ENCODE assay signal across 8 cellular contexts in the genomic region with DNA sequence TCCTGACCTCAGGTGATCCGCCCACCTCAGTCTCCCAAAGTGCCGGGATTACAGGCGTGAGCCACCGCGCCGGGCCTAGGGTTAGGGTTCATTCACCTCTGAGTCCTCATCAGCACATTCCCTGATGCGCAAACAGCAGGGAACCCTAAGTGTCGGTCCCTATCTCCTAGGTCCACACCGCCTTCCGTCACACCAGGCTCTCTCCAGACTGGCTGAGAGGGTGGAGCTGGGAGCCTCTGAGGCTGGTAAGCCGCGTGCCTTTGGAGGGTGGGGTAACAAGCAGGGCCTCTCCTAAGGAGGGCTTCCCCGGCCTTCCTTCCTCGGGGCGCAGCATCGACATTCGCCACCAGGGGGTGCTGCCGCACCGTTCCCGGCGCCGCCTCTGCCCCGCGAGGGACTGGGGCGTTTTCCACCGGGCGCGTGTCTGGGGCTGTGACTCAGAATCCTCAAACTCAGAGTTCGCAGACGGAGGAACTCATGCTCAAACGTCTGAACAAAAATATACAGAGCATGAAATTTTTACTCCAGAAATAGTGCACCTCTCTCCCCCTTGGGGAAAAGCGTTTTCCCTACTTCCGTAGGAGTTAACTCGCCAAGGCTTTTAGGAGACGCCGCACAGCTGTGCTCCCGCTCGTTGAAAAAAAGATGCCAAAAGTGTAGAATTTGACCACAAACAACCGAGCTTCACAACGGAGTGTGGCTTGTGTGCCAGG.
A peak's percentile ranks its signal among the peaks of the same experiment; 100 is the strongest.
DNase-seq lines count a peak whose midpoint lies in the region; ATAC-seq, FAIRE-seq and TF ChIP-seq lines count a peak whose summit lies in the region.

No MANE protein-coding gene starts in this region.

- H3K27me3 ChIP-seq in body of pancreas (no peaks in the 10 kb centered on the region), sigmoid colon (no peaks in the 10 kb centered on the region)

- H3K4me3 ChIP-seq in HEK293 (ENCODE audit: low read depth, low read length) (no peak overlapping the region), body of pancreas (no peak overlapping the region), sigmoid colon (peak overlapping the region in 3 of 4 donors; percentile 27 to 34 (median 28))

- 1 to 6% methylated on average over 18 to 35 of the region's 40 CpGs for WGBS in body of pancreas, 2 donors
- WGBS in sigmoid colon, 2 donors = 4 to 12% methylated on average over 40 of the region's 40 CpGs

- CTCF ChIA-PET in HEK293 (lab: Yijun Ruan, JAX) = interaction anchor here (0.5 to 3.2 kb wide), 33 partner anchors 10 to 1922 kb away, joined by 3 to 20 read pairs (median 4); no protein-coding TSS in a partner anchor

- intact Hi-C loops in body of pancreas (cut with DNase I) (loop anchor here (5.0 to 10.0 kb wide), 2 partner anchors 202 to 280 kb away; a partner anchor contains a TSS), sigmoid colon (cut with DNase I) (loop anchor here (1.0 to 2.0 kb wide), 3 partner anchors 63 to 228 kb away; no protein-coding TSS in a partner anchor)

- no peak for TF ChIP-seq POLR2A in body of pancreas (IDR thresholded peaks at IDR 0.05)
- no peak for TF ChIP-seq POLR2A in sigmoid colon (IDR thresholded peaks at IDR 0.05)

- H3K36me3 ChIP-seq in HEK293 (ENCODE audit: control insufficient read depth in 2 of 2, insufficient read depth in 1 of 2, low read length in 2 of 2) (no peaks in the 10 kb centered on the region), body of pancreas (replicated peaks in 1 of 2; ENCODE audit: insufficient read depth in 1 of 2, low read depth in 2 of 2) (no peaks in the 10 kb centered on the region), sigmoid colon (no peaks in the 10 kb centered on the region)

- ATAC-seq in body of pancreas (peak; percentile 85), GM21737 (IDR thresholded peaks at IDR 0.05; ENCODE audit: unreplicated experiment) (no peak)

- no peaks in the 10 kb centered on the region for H3K9me3 ChIP-seq in HEK293 (ENCODE audit: control insufficient read depth, insufficient read depth, low read depth, low read length)
- no peaks in the 10 kb centered on the region for H3K9me3 ChIP-seq in body of pancreas
- no peaks in the 10 kb centered on the region for H3K9me3 ChIP-seq in sigmoid colon

- DNase-seq in GM10266 (ENCODE audit: extremely low spot score) (peak; percentile 80), NCI-H146 (lab: John Stamatoyannopoulos, UW) (peak; percentile 62), body of pancreas (peak; percentile 80 to 83 (median 81)), iPS DF 4.7 (ENCODE audit: extremely low read depth, low spot score) (peak; percentile 51), sigmoid colon (peak; percentile 95)

- H3K27ac ChIP-seq in HEK293 (ENCODE audit: extremely low read depth, low read depth, low read length) = no peak overlapping the region
- H3K27ac ChIP-seq in body of pancreas = no peak overlapping the region
- peak overlapping the region; percentile 51 to 78 (median 66) for H3K27ac ChIP-seq in sigmoid colon

- TF ChIP-seq CTCF in GM10266 (IDR thresholded peaks at IDR 0.05; ENCODE audit: control insufficient read depth, insufficient read depth, low read depth, missing control alignments) (peak; percentile 92), HEK293 (tag by site-specific recombination; IDR thresholded peaks at IDR 0.05) (peak; percentile 95), body of pancreas (IDR thresholded peaks at IDR 0.05) (peak; percentile 96 to 99 (median 98)), sigmoid colon (IDR thresholded peaks at IDR 0.05) (peak; percentile 97 to 99 (median 98))

- peak; percentile 63 for FAIRE-seq in TTC549 (lab: Jason Lieb, UNC)

- TF ChIP-seq EP300 in sigmoid colon (IDR thresholded peaks at IDR 0.05) = no peak

- peaks cover 2% of the 10 kb centered on the region; the same call in 1 of the 2 replicates for H3K4me1 ChIP-seq in HEK293 (ENCODE audit: control insufficient read depth, insufficient read depth, low read length)
- H3K4me1 ChIP-seq in body of pancreas = peaks cover 8% of the 10 kb centered on the region
- peaks cover 0 to 21% (median 18%) of the 10 kb centered on the region in 4 donors for H3K4me1 ChIP-seq in sigmoid colon

- POLR2A ChIA-PET in HEK293 (lab: Yijun Ruan, JAX) = interaction anchor here (0.6 to 1.3 kb wide), 2 partner anchors 14 to 21 kb away, joined by 3 read pairs; no protein-coding TSS in a partner anchor

TF ChIP-seq in HEK293, 187 proteins besides CTCF, POLR2A, EP300 and RAD21 (continues in another document):
- no peak for TF ChIP-seq ZNF132 (tag by site-specific recombination; IDR thresholded peaks at IDR 0.05; ENCODE audit: borderline replicate concordance)
- no peak for TF ChIP-seq ZIC2 (tag by site-specific recombination; IDR thresholded peaks at IDR 0.05)
- TF ChIP-seq ZNF629 (tag by site-specific recombination; IDR thresholded peaks at IDR 0.05) = 0 out of 2 replicates have a peak, but pooled peaks have one; percentile 21
- peak; percentile 50; the same call in 1 of the 2 replicates for TF ChIP-seq KLF16 (tag by site-specific recombination; IDR thresholded peaks at IDR 0.05)
- 0 out of 2 replicates have a peak, but pooled peaks have one; percentile 52 for TF ChIP-seq ZNF2 (tag by site-specific recombination; IDR thresholded peaks at IDR 0.05)
- TF ChIP-seq SALL2 (tag by site-specific recombination; IDR thresholded peaks at IDR 0.05; ENCODE audit: borderline replicate concordance) = no peak
- peak; percentile 50; the same call in 1 of the 2 replicates for TF ChIP-seq KLF10 (tag by site-specific recombination; IDR thresholded peaks at IDR 0.05)
- no peak for TF ChIP-seq ZNF239 (tag by site-specific recombination; IDR thresholded peaks at IDR 0.05)
- TF ChIP-seq, protein P1, sequence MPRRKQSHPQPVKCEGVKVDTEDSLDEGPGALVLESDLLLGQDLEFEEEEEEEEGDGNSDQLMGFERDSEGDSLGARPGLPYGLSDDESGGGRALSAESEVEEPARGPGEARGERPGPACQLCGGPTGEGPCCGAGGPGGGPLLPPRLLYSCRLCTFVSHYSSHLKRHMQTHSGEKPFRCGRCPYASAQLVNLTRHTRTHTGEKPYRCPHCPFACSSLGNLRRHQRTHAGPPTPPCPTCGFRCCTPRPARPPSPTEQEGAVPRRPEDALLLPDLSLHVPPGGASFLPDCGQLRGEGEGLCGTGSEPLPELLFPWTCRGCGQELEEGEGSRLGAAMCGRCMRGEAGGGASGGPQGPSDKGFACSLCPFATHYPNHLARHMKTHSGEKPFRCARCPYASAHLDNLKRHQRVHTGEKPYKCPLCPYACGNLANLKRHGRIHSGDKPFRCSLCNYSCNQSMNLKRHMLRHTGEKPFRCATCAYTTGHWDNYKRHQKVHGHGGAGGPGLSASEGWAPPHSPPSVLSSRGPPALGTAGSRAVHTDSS (tag by site-specific recombination; IDR thresholded peaks at IDR 0.05) = no peak
- TF ChIP-seq ZNF266 (tag by site-specific recombination; IDR thresholded peaks at IDR 0.05; ENCODE audit: low read depth) = no peak
- peak; percentile 81 for TF ChIP-seq ZBTB17 (tag by site-specific recombination; IDR thresholded peaks at IDR 0.05)
- TF ChIP-seq ZNF501 (tag by site-specific recombination; IDR thresholded peaks at IDR 0.05) = peak; percentile 81; the same call in 1 of the 2 replicates
- TF ChIP-seq ZNF621 (tag by site-specific recombination; IDR thresholded peaks at IDR 0.05) = no peak
- TF ChIP-seq ZNF558 (tag by site-specific recombination; IDR thresholded peaks at IDR 0.05) = no peak
- TF ChIP-seq KLF8 (tag by site-specific recombination; IDR thresholded peaks at IDR 0.05) = peak; percentile 69
- TF ChIP-seq, protein P2, sequence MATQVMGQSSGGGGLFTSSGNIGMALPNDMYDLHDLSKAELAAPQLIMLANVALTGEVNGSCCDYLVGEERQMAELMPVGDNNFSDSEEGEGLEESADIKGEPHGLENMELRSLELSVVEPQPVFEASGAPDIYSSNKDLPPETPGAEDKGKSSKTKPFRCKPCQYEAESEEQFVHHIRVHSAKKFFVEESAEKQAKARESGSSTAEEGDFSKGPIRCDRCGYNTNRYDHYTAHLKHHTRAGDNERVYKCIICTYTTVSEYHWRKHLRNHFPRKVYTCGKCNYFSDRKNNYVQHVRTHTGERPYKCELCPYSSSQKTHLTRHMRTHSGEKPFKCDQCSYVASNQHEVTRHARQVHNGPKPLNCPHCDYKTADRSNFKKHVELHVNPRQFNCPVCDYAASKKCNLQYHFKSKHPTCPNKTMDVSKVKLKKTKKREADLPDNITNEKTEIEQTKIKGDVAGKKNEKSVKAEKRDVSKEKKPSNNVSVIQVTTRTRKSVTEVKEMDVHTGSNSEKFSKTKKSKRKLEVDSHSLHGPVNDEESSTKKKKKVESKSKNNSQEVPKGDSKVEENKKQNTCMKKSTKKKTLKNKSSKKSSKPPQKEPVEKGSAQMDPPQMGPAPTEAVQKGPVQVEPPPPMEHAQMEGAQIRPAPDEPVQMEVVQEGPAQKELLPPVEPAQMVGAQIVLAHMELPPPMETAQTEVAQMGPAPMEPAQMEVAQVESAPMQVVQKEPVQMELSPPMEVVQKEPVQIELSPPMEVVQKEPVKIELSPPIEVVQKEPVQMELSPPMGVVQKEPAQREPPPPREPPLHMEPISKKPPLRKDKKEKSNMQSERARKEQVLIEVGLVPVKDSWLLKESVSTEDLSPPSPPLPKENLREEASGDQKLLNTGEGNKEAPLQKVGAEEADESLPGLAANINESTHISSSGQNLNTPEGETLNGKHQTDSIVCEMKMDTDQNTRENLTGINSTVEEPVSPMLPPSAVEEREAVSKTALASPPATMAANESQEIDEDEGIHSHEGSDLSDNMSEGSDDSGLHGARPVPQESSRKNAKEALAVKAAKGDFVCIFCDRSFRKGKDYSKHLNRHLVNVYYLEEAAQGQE (tag by site-specific recombination; IDR thresholded peaks at IDR 0.05) = no peak
- no peak for TF ChIP-seq ZNF530 (tag by site-specific recombination; IDR thresholded peaks at IDR 0.05; ENCODE audit: low read depth)
- no peak for TF ChIP-seq ZNF624 (tag by site-specific recombination; IDR thresholded peaks at IDR 0.05)
- no peak for TF ChIP-seq TCF7L2 (IDR thresholded peaks at IDR 0.05; ENCODE audit: borderline replicate concordance, low read depth, low read length)
- TF ChIP-seq, protein P3, sequence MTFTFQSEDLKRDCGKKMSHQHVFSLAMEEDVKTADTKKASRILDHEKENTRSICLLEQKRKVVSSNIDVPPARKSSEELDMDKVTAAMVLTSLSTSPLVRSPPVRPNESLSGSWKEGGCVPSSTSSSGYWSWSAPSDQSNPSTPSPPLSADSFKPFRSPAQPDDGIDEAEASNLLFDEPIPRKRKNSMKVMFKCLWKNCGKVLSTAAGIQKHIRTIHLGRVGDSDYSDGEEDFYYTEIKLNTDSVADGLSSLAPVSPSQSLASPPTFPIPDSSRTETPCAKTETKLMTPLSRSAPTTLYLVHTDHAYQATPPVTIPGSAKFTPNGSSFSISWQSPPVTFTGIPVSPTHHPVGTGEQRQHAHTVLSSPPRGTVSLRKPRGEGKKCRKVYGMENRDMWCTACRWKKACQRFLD (tag by site-specific recombination; IDR thresholded peaks at IDR 0.05) = no peak
- 0 out of 2 replicates have a peak, but pooled peaks have one; percentile 74 for TF ChIP-seq ZNF391 (tag by site-specific recombination; IDR thresholded peaks at IDR 0.05; ENCODE audit: borderline replicate concordance, low read depth)

Comparison
In these comparisons a context has a peak if more than half of its experiments do, and no peak if none do; other contexts are left out.
1. H3K27ac ChIP-seq: peak in sigmoid colon (4 of 4); none in HEK293 (single experiment) and body of pancreas (0 of 4).
2. H3K4me3 ChIP-seq: peak in sigmoid colon (3 of 4); none in HEK293 (single experiment) and body of pancreas (0 of 2).
3. Peak in every context shown above with its lines, with median percentiles within 50 percentile points of each other: DNase-seq and CTCF ChIP-seq.